In genomic region chr10:7690885-7691597, GRCh38 we compare ENCODE assay signal across 5 cellular contexts. TPM values are rescaled to one million over a fixed set of nuclear protein-coding genes. Genes with fewer than 3 reads are reported as not detected.
"Had no signal": no experiment of that assay in that cellular context is flagged by ENCODE, and none has a peak within 500 bp of the region (broad histone marks: within the 10 kb centered on the region; RNA-seq: fewer than 3 reads in every experiment).

No MANE protein-coding gene starts in this region.

RNA-seq across cellular contexts. Expression of gene ITIH2, which starts 12.1 kb away (rescaled TPM):
- total RNA-seq: cardiac muscle cell; PC-3; SJSA1; T-helper 1 cell treated with Interleukin-12 subunit alpha and Interleukin-12 subunit beta and Interleukin-4 antibody, amounts not matched to agents 30 ng/mL and 1 ng/mL, for 36 hours had no signal
- polyA plus RNA-seq: K562 had no signal

RNA-seq across cellular contexts. Expression of gene ITIH5, which starts 24.3 kb away (rescaled TPM):
- total RNA-seq: PC-3; T-helper 1 cell treated with Interleukin-12 subunit alpha and Interleukin-12 subunit beta and Interleukin-4 antibody, amounts not matched to agents 30 ng/mL and 1 ng/mL, for 36 hours had no signal
